Comparison of ENCODE assay signal across 17 cellular contexts in the genomic region with DNA sequence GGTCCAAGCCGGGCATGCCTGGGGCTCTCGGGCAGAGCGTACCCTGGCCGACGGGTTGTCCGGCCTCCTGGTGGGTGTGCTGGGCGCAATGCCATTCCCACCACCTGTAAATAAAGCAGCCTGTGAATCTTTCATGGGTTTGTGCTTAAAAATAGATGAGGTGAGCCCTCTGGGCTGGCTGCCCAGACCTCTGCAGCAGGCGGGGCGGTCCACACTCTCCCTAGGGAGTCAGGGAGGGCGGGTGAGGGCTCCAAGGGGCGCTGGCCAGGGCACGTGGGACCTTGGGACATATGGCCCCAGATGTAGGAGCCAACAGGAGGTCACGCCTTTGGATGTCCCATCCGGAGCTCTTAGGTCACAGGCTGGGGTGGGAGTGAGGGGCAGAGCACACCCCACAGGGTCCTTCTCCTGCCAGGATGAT. TPM values are rescaled to one million over a fixed set of nuclear protein-coding genes. Genes with fewer than 3 reads are reported as not detected.
A peak's percentile ranks its signal among the peaks of the same experiment; 100 is the strongest.
DNase-seq lines count a peak whose midpoint lies in the region; TF ChIP-seq lines count a peak whose summit lies in the region.
"Had no signal": no experiment of that assay in that cellular context is flagged by ENCODE, and none has a peak within 500 bp of the region (broad histone marks: within the 10 kb centered on the region; RNA-seq: fewer than 3 reads in every experiment).

No MANE protein-coding gene starts in this region.

- no peaks in the 10 kb centered on the region for H3K36me3 ChIP-seq in prostate gland
- H3K36me3 ChIP-seq in adrenal gland (replicated peaks in 1 of 2), result no peaks in the 10 kb centered on the region

- H3K4me1 ChIP-seq in prostate gland (replicated peaks) (peaks cover 10% of the 10 kb centered on the region), adrenal gland (replicated peaks in 1 of 2) (peaks cover 5 to 11% of the 10 kb centered on the region in 2 donors)

- H3K27ac ChIP-seq in prostate gland (peak overlapping the region in 1 of 2 donors; percentile 17), adrenal gland (no peak overlapping the region)
- H3K27ac ChIP-seq: PC-9 had no signal

- H3K27me3 ChIP-seq in prostate gland (replicated peaks; ENCODE audit: insufficient read depth), result no peaks in the 10 kb centered on the region
- no peaks in the 10 kb centered on the region for H3K27me3 ChIP-seq in adrenal gland

- no peak overlapping the region for H3K27ac Mint-ChIP-seq in chondrocyte (ENCODE audit: unreplicated experiment)
- H3K27ac Mint-ChIP-seq: activated CD4-positive, alpha-beta memory T cell treated with anti-CD3 and anti-CD28 coated beads for 36 hours; activated naive CD8-positive, alpha-beta T cell treated with anti-CD3 and anti-CD28 coated beads, Interleukin-2, amount 50 U/mL, for 24 hours; stimulated activated naive CD8-positive, alpha-beta T cell treated with anti-CD3 and anti-CD28 coated beads, Interleukin-15, amount 100 ng/mL, for 72 hours had no signal

- no peak overlapping the region for H3K4me3 Mint-ChIP-seq in chondrocyte (ENCODE audit: unreplicated experiment)
- H3K4me3 Mint-ChIP-seq: activated CD4-positive, alpha-beta memory T cell treated with anti-CD3 and anti-CD28 coated beads for 36 hours; activated naive CD8-positive, alpha-beta T cell treated with anti-CD3 and anti-CD28 coated beads, Interleukin-2, amount 50 U/mL, for 24 hours; stimulated activated naive CD8-positive, alpha-beta T cell treated with anti-CD3 and anti-CD28 coated beads, Interleukin-15, amount 100 ng/mL, for 72 hours had no signal

- H3K4me3 ChIP-seq in prostate gland (no peak overlapping the region), adrenal gland (no peak overlapping the region)
- H3K4me3 ChIP-seq: PC-9 had no signal

- TF ChIP-seq CTCF in prostate gland (IDR thresholded peaks at IDR 0.05), result no peak
- TF ChIP-seq CTCF in chondrocyte (IDR thresholded peaks at IDR 0.05), result no peak
- TF ChIP-seq CTCF in adrenal gland (IDR thresholded peaks at IDR 0.05), result no peak

- TF ChIP-seq POLR2A in prostate gland (IDR thresholded peaks at IDR 0.05), result no peak
- TF ChIP-seq POLR2A in adrenal gland (IDR thresholded peaks at IDR 0.05), result no peak

- no peaks in the 10 kb centered on the region for H3K36me3 Mint-ChIP-seq in chondrocyte (ENCODE audit: low read depth)
- H3K36me3 Mint-ChIP-seq: activated CD4-positive, alpha-beta memory T cell treated with anti-CD3 and anti-CD28 coated beads for 36 hours had no signal

- H3K9me3 ChIP-seq in prostate gland (no peaks in the 10 kb centered on the region), adrenal gland (replicated peaks in 1 of 3) (no peaks in the 10 kb centered on the region)

- no peaks in the 10 kb centered on the region for H3K9me3 Mint-ChIP-seq in chondrocyte (ENCODE audit: low read depth)
- H3K9me3 Mint-ChIP-seq: activated CD4-positive, alpha-beta memory T cell treated with anti-CD3 and anti-CD28 coated beads for 36 hours; activated naive CD8-positive, alpha-beta T cell treated with anti-CD3 and anti-CD28 coated beads, Interleukin-2, amount 50 U/mL, for 24 hours; stimulated activated naive CD8-positive, alpha-beta T cell treated with anti-CD3 and anti-CD28 coated beads, Interleukin-15, amount 100 ng/mL, for 72 hours had no signal

- WGBS in prostate gland, result 38% methylated on average over 14 of the region's 14 CpGs
- whole genome bisulfite sequencing in adrenal gland, 4 donors, result 78 to 82% (median 80%) methylated on average over 7 to 14 of the region's 14 CpGs

- H3K4me1 Mint-ChIP-seq in chondrocyte (ENCODE audit: low read depth), result peaks cover 5% of the 10 kb centered on the region

- intact Hi-C loops in cardiac septum (cut with DNase I), result loop anchor here (5.0 kb wide), 1 partner anchor 36 kb away; no protein-coding TSS in a partner anchor
- intact Hi-C loops in prostate gland (cut with DNase I), result loop anchor here (5.0 kb wide), 1 partner anchor 204 kb away; no protein-coding TSS in a partner anchor
- intact Hi-C loops in adrenal gland (cut with DNase I), result no loop called here

- H3K27me3 Mint-ChIP-seq in chondrocyte (ENCODE audit: low read depth), result no peaks in the 10 kb centered on the region
- H3K27me3 Mint-ChIP-seq: stimulated activated naive CD8-positive, alpha-beta T cell treated with anti-CD3 and anti-CD28 coated beads, Interleukin-15, amount 100 ng/mL, for 72 hours had no signal

- DNase-seq in DMS153 treated with DMSO at 0.1 percent for 48 hours (lab: John Stamatoyannopoulos, UW; ENCODE audit: unreplicated experiment) (peak; percentile 75), RPMI8226 (peak; percentile 96), cardiac septum (ENCODE audit: low spot score) (peak; percentile 90), prostate gland (ENCODE audit: low spot score) (peak; percentile 33), NCI-H774 (lab: John Stamatoyannopoulos, UW) (no peak), NCI-H187 treated with DMSO at 0.1 percent for 48 hours (lab: John Stamatoyannopoulos, UW) (no peak), chondrocyte (ENCODE audit: low spot score) (no peak), adrenal gland (no peak)
- DNase-seq: activated CD4-positive, alpha-beta memory T cell treated with anti-CD3 and anti-CD28 coated beads for 36 hours; activated naive CD8-positive, alpha-beta T cell treated with anti-CD3 and anti-CD28 coated beads, Interleukin-2, amount 50 U/mL, for 24 hours; cerebellar nuclear complex; NCI-H1694; NCI-H524 treated with DMSO at 0.1 percent for 48 hours; PC-9; stimulated activated CD4-positive, alpha-beta T cell treated with anti-CD3 and anti-CD28 coated beads, Interleukin-12 subunit alpha, Interleukin-12 subunit beta, amount 100 ng/mL, for 4 hours; stimulated activated naive CD8-positive, alpha-beta T cell treated with anti-CD3 and anti-CD28 coated beads, Interleukin-15, amount 100 ng/mL, for 72 hours had no signal

RNA-seq across cellular contexts. Expression of gene AGPAT2, which starts 3.6 kb away (rescaled TPM):
- total RNA-seq in cardiac septum (48.4 TPM), prostate gland (10 to 100 TPM; 44.9 to 50.0 TPM), chondrocyte (23.4 to 39.8 TPM (median 39.1 TPM) in 3 replicates), adrenal gland (10 to 100 TPM; 31.7 to 84.5 (median 48.0) TPM)
- polyA plus RNA-seq in adrenal gland, result 100 to 1,000 TPM in 2 of 3 donors, 1 to 10 TPM in 1; 6.4 to 274 (median 139) TPM

RNA-seq across cellular contexts. Expression of gene DIPK1B, which starts 21.5 kb away (rescaled TPM):
- total RNA-seq in cardiac septum (28.3 TPM), prostate gland (10 to 100 TPM; 18.9 to 27.8 TPM), chondrocyte (8.2 to 9.2 TPM (median 8.5 TPM) in 3 replicates), adrenal gland (10 to 100 TPM in 3 of 8 donors, 1 to 10 TPM in 5; 2.9 to 17.8 (median 5.4) TPM)
- polyA plus RNA-seq in adrenal gland, result 10 to 100 TPM in 2 of 3 donors, 1 to 10 TPM in 1; 1.4 to 19.2 (median 16.3) TPM
- total RNA-seq: activated CD4-positive, alpha-beta memory T cell treated with anti-CD3 and anti-CD28 coated beads for 36 hours had no signal

RNA-seq across cellular contexts. Expression of gene EGFL7, which starts 28.1 kb away (rescaled TPM):
- total RNA-seq in cardiac septum (85.3 TPM), prostate gland (100 to 1,000 TPM in 1 of 2 donors, 10 to 100 TPM in 1; 49.3 to 118 TPM), chondrocyte (5.4 to 7.8 TPM (median 7.0 TPM) in 3 replicates), adrenal gland (100 to 1,000 TPM in 2 of 8 donors, 10 to 100 TPM in 6; 47.1 to 158 (median 79.5) TPM)
- polyA plus RNA-seq in adrenal gland, result 100 to 1,000 TPM in 2 of 3 donors, 1 to 10 TPM in 1; 1.9 to 452 (median 190) TPM

RNA-seq across cellular contexts. Expression of gene LCN10, which starts 51.9 kb away (rescaled TPM):
- total RNA-seq in cardiac septum (3.3 TPM), prostate gland (10 to 100 TPM in 1 of 2 donors, 1 to 10 TPM in 1; 3.9 to 14.8 TPM), chondrocyte (not detected in 3 replicates), adrenal gland (under 1 TPM in 2 of 8 donors, not detected in 6; 0.17 to 0.23 TPM)
- polyA plus RNA-seq in adrenal gland, result 1 to 10 TPM in 2 of 3 donors, under 1 TPM in 1; 0.11 to 9.5 (median 2.4) TPM
- total RNA-seq: frontal cortex had no signal

RNA-seq across cellular contexts. Expression of gene LCN6, which starts 57.5 kb away (rescaled TPM):
- total RNA-seq in cardiac septum (4.5 TPM), prostate gland (10 to 100 TPM in 1 of 2 donors, 1 to 10 TPM in 1; 7.8 to 16.2 TPM), chondrocyte (not detected in 3 replicates), adrenal gland (10 to 100 TPM in 1 of 8 donors, 1 to 10 TPM in 1, under 1 TPM in 2, not detected in 4; 0.43 to 25.4 (median 1.1) TPM)
- polyA plus RNA-seq in adrenal gland, result 10 to 100 TPM in 1 of 3 donors, 1 to 10 TPM in 1, not detected in 1; 2.8 to 20.8 TPM
- total RNA-seq: activated CD4-positive, alpha-beta memory T cell treated with anti-CD3 and anti-CD28 coated beads for 36 hours; frontal cortex; PC-9 had no signal

Comparison
In these comparisons a context has a peak if more than half of its experiments do, and no peak if none do; other contexts are left out.
1. DNase-seq: peak in DMS153 treated with DMSO at 0.1 percent for 48 hours (single experiment), RPMI8226 (single experiment), cardiac septum (single experiment) and prostate gland (single experiment); none in NCI-H774 (single experiment), NCI-H187 treated with DMSO at 0.1 percent for 48 hours (single experiment), chondrocyte (single experiment) and adrenal gland (0 of 7).
2. intact Hi-C loops: an anchor here in cardiac septum (5.0 kb wide) and prostate gland (5.0 kb wide); none called in adrenal gland.